In the genomic region with DNA sequence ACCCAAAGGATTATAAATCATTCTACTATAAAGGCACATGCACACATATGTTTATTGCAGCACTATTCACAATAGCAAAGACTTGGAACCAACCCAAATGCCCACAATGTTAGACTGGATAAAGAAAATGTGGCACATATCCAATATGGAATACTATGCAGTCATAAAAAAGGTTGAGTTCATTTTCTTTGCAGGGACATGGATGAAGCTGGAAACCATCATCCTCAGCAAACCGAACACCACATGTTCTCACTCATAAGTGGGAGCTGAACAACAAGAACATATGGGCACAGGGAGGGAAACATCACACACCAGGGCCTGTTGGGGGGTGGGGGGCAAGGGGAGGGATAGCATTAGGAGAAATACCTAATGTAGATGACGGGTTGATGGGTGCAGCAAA, we compare ENCODE assay signal across 5 cellular contexts. TPM values are rescaled to one million over a fixed set of nuclear protein-coding genes. Genes with fewer than 3 reads are reported as not detected.
"Had no signal": no experiment of that assay in that cellular context is flagged by ENCODE, and none has a peak within 500 bp of the region (broad histone marks: within the 10 kb centered on the region; RNA-seq: fewer than 3 reads in every experiment).

No MANE protein-coding gene starts in this region.

RNA-seq across cellular contexts. Expression of a gene that starts 52.3 kb away (rescaled TPM):
- total RNA-seq: lung microvascular endothelial cell, mammary epithelial cell, myocyte had no signal
- polyA plus RNA-seq: keratinocyte; mammary epithelial cell; naive thymus-derived CD4-positive, alpha-beta T cell had no signal
